ENCODE assay signal across 17 cellular contexts in genomic region chr2:43092520-43093179, GRCh38.
DNase-seq lines count a peak whose midpoint lies in the region; ATAC-seq and TF ChIP-seq lines count a peak whose summit lies in the region.
"Had no signal": no experiment of that assay in that cellular context is flagged by ENCODE, and none has a peak within 500 bp of the region (broad histone marks: within the 10 kb centered on the region; RNA-seq: fewer than 3 reads in every experiment).

No MANE protein-coding gene starts in this region.

- peaks cover 0 to 4% (median 1%) of the 10 kb centered on the region in 3 donors for H3K27me3 Mint-ChIP-seq in CD14-positive monocyte (ENCODE audit: low read depth in 3 of 3)
- H3K27me3 Mint-ChIP-seq in nephron (ENCODE audit: low read depth): peaks cover 8% of the 10 kb centered on the region
- H3K27me3 Mint-ChIP-seq in naive thymus-derived CD4-positive, alpha-beta T cell: peaks cover 0 to 1% (median 0%) of the 10 kb centered on the region in 5 donors

- CTCF ChIA-PET in IMR-90 (lab: Yijun Ruan, JAX): interaction anchor here (0.7 kb wide), 1 partner anchor 13 kb away, joined by 3 read pairs; no protein-coding TSS in a partner anchor
- CTCF ChIA-PET in naive thymus-derived CD4-positive, alpha-beta T cell (lab: Charles Lee): interaction anchor here (1.1 to 1.2 kb wide), 2 partner anchors 10 to 13 kb away, joined by 3 read pairs; no protein-coding TSS in a partner anchor

- H3K4me2 ChIP-seq in IMR-90 (ENCODE audit: low read depth, low read length) (no peak overlapping the region), hepatocyte (no peak overlapping the region)
- H3K4me2 ChIP-seq: BLaER1 had no signal

- no peak overlapping the region for H2AFZ ChIP-seq in IMR-90 (replicated peaks; ENCODE audit: low read length, poor library complexity)
- H2AFZ ChIP-seq in hepatocyte: no peak overlapping the region

- intact Hi-C loops in CD14-positive monocyte (cut with micrococcal nuclease) (no loop called here), IMR-90 (cut with micrococcal nuclease) (no loop called here)
- intact Hi-C loops in naive thymus-derived CD4-positive, alpha-beta T cell (cut with micrococcal nuclease): no loop called here

- H3K4me3 ChIP-seq in IMR-90 (ENCODE audit: insufficient read depth, low read depth, low read length) (no peak overlapping the region), hepatocyte (no peak overlapping the region)
- no peak overlapping the region for H3K4me3 ChIP-seq in naive thymus-derived CD4-positive, alpha-beta T cell (ENCODE audit: low read length)
- H3K4me3 ChIP-seq: BLaER1, HAP-1 had no signal

- H3K4me3 Mint-ChIP-seq in CD14-positive monocyte (no peak overlapping the region), nephron (no peak overlapping the region)
- no peak overlapping the region for H3K4me3 Mint-ChIP-seq in naive thymus-derived CD4-positive, alpha-beta T cell
- H3K4me3 Mint-ChIP-seq: CD4-positive, CD25-positive, alpha-beta regulatory T cell had no signal

- dilution Hi-C loops in IMR-90 (cut with HindIII; ENCODE audit: low sequenced_read_pairs, unreplicated experiment): no loop called here

- 0 out of 2 replicates have a peak overlapping the region, but pooled peaks have one; percentile 18 for H2AK5ac ChIP-seq in IMR-90 (ENCODE audit: low read depth, low read length)

- no peak overlapping the region; the same call in 1 of the 2 replicates for H3K56ac ChIP-seq in IMR-90 (ENCODE audit: extremely low read depth, insufficient read depth, low read length)

- H3K9me3 Mint-ChIP-seq in CD14-positive monocyte: peaks cover 7 to 15% (median 12%) of the 10 kb centered on the region in 7 donors
- H3K9me3 Mint-ChIP-seq in nephron: peaks cover 27% of the 10 kb centered on the region
- H3K9me3 Mint-ChIP-seq in naive thymus-derived CD4-positive, alpha-beta T cell: peaks cover 0 to 42% (median 11%) of the 10 kb centered on the region in 11 donors

- H3K9me2 ChIP-seq in hepatocyte (replicated peaks; ENCODE audit: insufficient read depth): no peaks in the 10 kb centered on the region

- H4K91ac ChIP-seq in IMR-90 (ENCODE audit: insufficient read depth, low read depth, low read length): no peak overlapping the region

- H4K5ac ChIP-seq in IMR-90 (ENCODE audit: low read depth, low read length): no peak overlapping the region

- H3K18ac ChIP-seq in IMR-90 (ENCODE audit: low read depth, low read length): peak overlapping the region; percentile 56; the same call in 1 of the 2 replicates

- H2BK15ac ChIP-seq in IMR-90 (ENCODE audit: low read depth, low read length): peak overlapping the region; percentile 58; the same call in 2 of the 3 replicates

- no peak overlapping the region for H2BK5ac ChIP-seq in IMR-90 (ENCODE audit: low read depth, low read length, poor library complexity, severe bottlenecking)

- POLR2A ChIA-PET in IMR-90 (lab: Charles Lee; ENCODE audit: unreplicated experiment): no interaction called here
- POLR2A ChIA-PET in naive thymus-derived CD4-positive, alpha-beta T cell (lab: Charles Lee): interaction anchor here (0.6 to 0.7 kb wide), 2 partner anchors 137 to 254 kb away, joined by 3 read pairs; no protein-coding TSS in a partner anchor

- no peaks in the 10 kb centered on the region for H3K36me3 ChIP-seq in IMR-90 (ENCODE audit: control insufficient read depth, insufficient read depth, low read length)
- no peaks in the 10 kb centered on the region for H3K36me3 ChIP-seq in hepatocyte (replicated peaks; ENCODE audit: insufficient read depth, low read depth)
- H3K36me3 ChIP-seq in naive thymus-derived CD4-positive, alpha-beta T cell (ENCODE audit: control insufficient read depth in 2 of 3, insufficient read depth in 3 of 3, low read length in 3 of 3): no peaks in the 10 kb centered on the region
- H3K36me3 ChIP-seq: HAP-1 had no signal

- ATAC-seq in IMR-90 (ENCODE audit: low read depth): no peak
- ATAC-seq in HG02610 (IDR thresholded peaks at IDR 0.05; ENCODE audit: unreplicated experiment): no peak
- no peak for ATAC-seq in naive thymus-derived CD4-positive, alpha-beta T cell
- no peak for ATAC-seq in HG02885 (IDR thresholded peaks at IDR 0.05; ENCODE audit: poor library complexity, unreplicated experiment)

- H2AK9ac ChIP-seq in IMR-90 (replicated peaks; ENCODE audit: low read depth, low read length, poor library complexity): no peak overlapping the region

- H3K27ac Mint-ChIP-seq in CD14-positive monocyte (peak overlapping the region in 2 of 7 donors; percentile 33 to 41), nephron (peak overlapping the region in 2 of 3 experiments; percentile 51 to 65)
- peak overlapping the region in 1 of 9 donors; percentile 41 for H3K27ac Mint-ChIP-seq in naive thymus-derived CD4-positive, alpha-beta T cell
- H3K27ac Mint-ChIP-seq: CD4-positive, CD25-positive, alpha-beta regulatory T cell had no signal

- H3K23ac ChIP-seq in IMR-90 (ENCODE audit: low read depth, low read length): no peak overlapping the region

- no peaks in the 10 kb centered on the region for H3K79me2 ChIP-seq in hepatocyte

- H3K36me3 Mint-ChIP-seq in CD14-positive monocyte (peaks cover 3 to 8% of the 10 kb centered on the region in 2 donors), nephron (ENCODE audit: low read depth) (peaks cover 11% of the 10 kb centered on the region)
- peaks cover 3 to 54% (median 24%) of the 10 kb centered on the region in 5 donors for H3K36me3 Mint-ChIP-seq in naive thymus-derived CD4-positive, alpha-beta T cell

- peaks cover 8% of the 10 kb centered on the region for H3K9me1 ChIP-seq in IMR-90 (ENCODE audit: insufficient read depth, low read length)

- H3K9me3 ChIP-seq in IMR-90 (ENCODE audit: control insufficient read depth, insufficient read depth, low read length) (peaks cover 5% of the 10 kb centered on the region), hepatocyte (ENCODE audit: low read depth) (no peaks in the 10 kb centered on the region)
- no peaks in the 10 kb centered on the region for H3K9me3 ChIP-seq in naive thymus-derived CD4-positive, alpha-beta T cell (ENCODE audit: control insufficient read depth in 2 of 3, low read length in 3 of 3)
- H3K9me3 ChIP-seq: HAP-1 had no signal

- no peaks in the 10 kb centered on the region for H3K27me3 ChIP-seq in IMR-90 (ENCODE audit: control insufficient read depth, insufficient read depth, low read length)
- H3K27me3 ChIP-seq in hepatocyte: no peaks in the 10 kb centered on the region
- no peaks in the 10 kb centered on the region for H3K27me3 ChIP-seq in naive thymus-derived CD4-positive, alpha-beta T cell (ENCODE audit: control insufficient read depth in 2 of 2, insufficient read depth in 2 of 2, low read length in 2 of 2)
- H3K27me3 ChIP-seq: BLaER1 had no signal

- H3K9ac ChIP-seq in IMR-90 (ENCODE audit: low read depth, low read length): no peak overlapping the region
- H3K9ac ChIP-seq: BLaER1 had no signal

- peaks cover 0 to 5% of the 10 kb centered on the region in 2 experiments; a peak in 2 of 4 replicates for H3K79me1 ChIP-seq in IMR-90 (ENCODE audit: low read depth in 1 of 2, low read length in 2 of 2)

- BruUV-seq in IMR-90 (replicated peaks; lab: Mats Ljungman, UMichigan): no TSS peak

- H3K27ac ChIP-seq in IMR-90 (ENCODE audit: insufficient read depth, low read length) (no peak overlapping the region), hepatocyte (peak overlapping the region; percentile 62)
- H3K27ac ChIP-seq in naive thymus-derived CD4-positive, alpha-beta T cell (ENCODE audit: low read depth, low read length): no peak overlapping the region
- H3K27ac ChIP-seq: BLaER1, HL-60 had no signal

- H3K4me1 ChIP-seq in IMR-90 (ENCODE audit: control insufficient read depth, insufficient read depth, low read length): peaks cover 10% of the 10 kb centered on the region
- H3K4me1 ChIP-seq in hepatocyte (ENCODE audit: insufficient read depth): peaks cover 21% of the 10 kb centered on the region
- no peaks in the 10 kb centered on the region for H3K4me1 ChIP-seq in naive thymus-derived CD4-positive, alpha-beta T cell (ENCODE audit: control insufficient read depth in 2 of 2, insufficient read depth in 2 of 2, low read length in 2 of 2)
- H3K4me1 ChIP-seq: HAP-1 had no signal

- in situ Hi-C loops in IMR-90 (cut with MboI; ENCODE audit: low sequenced_read_pairs): no loop called here

- no peak for TF ChIP-seq CTCF in CD14-positive monocyte (IDR thresholded peaks at IDR 0.05)
- no peak for TF ChIP-seq CTCF in IMR-90 (conservative IDR thresholded peaks at IDR 0.05; ENCODE audit: low read depth, low read length)
- TF ChIP-seq CTCF in hepatocyte (IDR thresholded peaks at IDR 0.05; ENCODE audit: poor library complexity): no peak
- no peak for TF ChIP-seq CTCF in nephron (IDR thresholded peaks at IDR 0.05; ENCODE audit: unreplicated experiment in 3 of 3)

- DNase-seq in CD14-positive monocyte (ENCODE audit: low spot score): peak; percentile 8
- no peak for DNase-seq in IMR-90
- no peak for DNase-seq in hepatocyte (ENCODE audit: low spot score)
- no peak for DNase-seq in naive thymus-derived CD4-positive, alpha-beta T cell
- no peak for DNase-seq in NCI-H524 (lab: John Stamatoyannopoulos, UW)
- DNase-seq: 8988T; AML-193; CD4-positive, CD25-positive, alpha-beta regulatory T cell; DND-41; GF-D8; GOT3 had no signal

- H2BK120ac ChIP-seq in IMR-90 (ENCODE audit: low read depth, low read length): 0 out of 2 replicates have a peak overlapping the region, but pooled peaks have one; percentile 13

- TF ChIP-seq RAD21 in IMR-90 (IDR thresholded peaks at IDR 0.05; ENCODE audit: low read length): no peak

- no peaks in the 10 kb centered on the region for H4K20me1 ChIP-seq in IMR-90 (ENCODE audit: insufficient read depth, low read length)
- no peaks in the 10 kb centered on the region for H4K20me1 ChIP-seq in hepatocyte (ENCODE audit: insufficient read depth, poor library complexity, severe bottlenecking)
- H4K20me1 ChIP-seq: BLaER1 had no signal

- H3K4me1 Mint-ChIP-seq in CD14-positive monocyte (peaks cover 29% of the 10 kb centered on the region), nephron (peaks cover 11% of the 10 kb centered on the region)
- H3K4me1 Mint-ChIP-seq in naive thymus-derived CD4-positive, alpha-beta T cell: peaks cover 0 to 7% (median 0%) of the 10 kb centered on the region in 7 donors

- TF ChIP-seq POLR2A in IMR-90 (IDR thresholded peaks at IDR 0.05; ENCODE audit: low read depth, low read length): no peak

- H3K14ac ChIP-seq in IMR-90 (replicated peaks; ENCODE audit: low read depth, low read length): no peak overlapping the region; the same call in 1 of the 2 replicates

- peak overlapping the region in 1 of 2 experiments; percentile 6; a peak in 1 of 4 replicates for H4K8ac ChIP-seq in IMR-90 (ENCODE audit: low read depth in 2 of 2, low read length in 2 of 2)

- no CpG with 5 or more reads among the region's 2 CpGs for WGBS in IMR-90 (ENCODE audit: extremely low coverage in 2 of 2, insufficient read length in 1 of 2), 2 experiments
- WGBS in hepatocyte (ENCODE audit: low lambda C conversion rate, missing lambda C conversion rate): 68% methylated on average over 2 of the region's 2 CpGs

- H2BK20ac ChIP-seq in IMR-90 (ENCODE audit: low read depth, low read length): peak overlapping the region; percentile 3; the same call in 1 of the 2 replicates

- peak overlapping the region; percentile 39; the same call in 1 of the 2 replicates for H3K4ac ChIP-seq in IMR-90 (ENCODE audit: low read depth, low read length)

TF ChIP-seq in IMR-90, 13 proteins besides CTCF, POLR2A, EP300 and RAD21 (continues in another document):
- no peak for TF ChIP-seq MAZ (IDR thresholded peaks at IDR 0.05; ENCODE audit: borderline replicate concordance, low read depth, low read length)
